Comparison of ENCODE assay signal across 10 cellular contexts in genomic region chr2:68426885-68427579, GRCh38. TPM values are rescaled to one million over a fixed set of nuclear protein-coding genes. Genes with fewer than 3 reads are reported as not detected.
DNase-seq lines count a peak whose midpoint lies in the region; ATAC-seq and TF ChIP-seq lines count a peak whose summit lies in the region.
"Had no signal": no experiment of that assay in that cellular context is flagged by ENCODE, and none has a peak within 500 bp of the region (broad histone marks: within the 10 kb centered on the region; RNA-seq: fewer than 3 reads in every experiment).

No MANE protein-coding gene starts in this region.

- no peaks in the 10 kb centered on the region for H3F3A ChIP-seq in GM23338 (replicated peaks; ENCODE audit: low read depth)

- peaks cover 7% of the 10 kb centered on the region for H3K4me1 Mint-ChIP-seq in stimulated activated naive CD8-positive, alpha-beta T cell treated with anti-CD3 and anti-CD28 coated beads, Interleukin-15, amount 100 ng/mL, for 72 hours
- H3K4me1 Mint-ChIP-seq in GM23338, result 0 out of 3 replicates have a peak, but pooled peaks cover 4% of the 10 kb centered on the region

- no peak for TF ChIP-seq CTCF in choroid plexus epithelial cell (conservative IDR thresholded peaks at IDR 0.05; ENCODE audit: low read depth, low read length)
- TF ChIP-seq CTCF in GM23338 (conservative IDR thresholded peaks at IDR 0.05; ENCODE audit: low read depth in 2 of 2), result no peak

- no peaks in the 10 kb centered on the region for H3K79me2 ChIP-seq in GM23338 (replicated peaks; ENCODE audit: insufficient read depth)

- H3K9me2 ChIP-seq in GM23338 (ENCODE audit: insufficient read depth), result peaks cover 9% of the 10 kb centered on the region

- H3K4me1 ChIP-seq in GM23338 (ENCODE audit: insufficient read depth), result no peaks in the 10 kb centered on the region
- H3K4me1 ChIP-seq: BE2C had no signal

- peak overlapping the region; percentile 54 to 58 for H3K27ac Mint-ChIP-seq in stimulated activated naive CD8-positive, alpha-beta T cell treated with anti-CD3 and anti-CD28 coated beads, Interleukin-15, amount 100 ng/mL, for 72 hours
- H3K27ac Mint-ChIP-seq in GM23338, result no peak overlapping the region

- peaks cover 0 to under 1% of the 10 kb centered on the region in 2 donors for H3K9me3 Mint-ChIP-seq in stimulated activated naive CD8-positive, alpha-beta T cell treated with anti-CD3 and anti-CD28 coated beads, Interleukin-15, amount 100 ng/mL, for 72 hours
- peaks cover under 1% of the 10 kb centered on the region; the same call in 2 of the 3 replicates for H3K9me3 Mint-ChIP-seq in GM23338

- peak; percentile 52 for ATAC-seq in stimulated activated naive CD8-positive, alpha-beta T cell treated with anti-CD3 and anti-CD28 coated beads, Interleukin-15, amount 100 ng/mL, for 72 hours
- ATAC-seq in stimulated activated naive CD8-positive, alpha-beta T cell treated with anti-CD3 and anti-CD28 coated beads, Interleukin-15, Interleukin-2, amounts not matched to agents 100 U/mL and 50 U/mL, for 24 hours, result no peak
- no peak for ATAC-seq in GM21737 (IDR thresholded peaks at IDR 0.05; ENCODE audit: unreplicated experiment)
- ATAC-seq in GM23338, result no peak
- no peak for ATAC-seq in GM18861 (IDR thresholded peaks at IDR 0.05; ENCODE audit: unreplicated experiment)

- peaks cover 6% of the 10 kb centered on the region for H3K27me3 Mint-ChIP-seq in stimulated activated naive CD8-positive, alpha-beta T cell treated with anti-CD3 and anti-CD28 coated beads, Interleukin-15, amount 100 ng/mL, for 72 hours
- peaks cover 2% of the 10 kb centered on the region for H3K27me3 Mint-ChIP-seq in GM23338 (ENCODE audit: insufficient read depth, low read depth, poor library complexity)

- no peak for DNase-seq in stimulated activated naive CD8-positive, alpha-beta T cell treated with anti-CD3 and anti-CD28 coated beads, Interleukin-15, amount 100 ng/mL, for 72 hours
- DNase-seq in stimulated activated naive CD8-positive, alpha-beta T cell treated with anti-CD3 and anti-CD28 coated beads, Interleukin-15, Interleukin-2, amounts not matched to agents 100 U/mL and 50 U/mL, for 24 hours, result no peak
- peak; percentile 50 for DNase-seq in M059J (ENCODE audit: low read depth)
- DNase-seq in choroid plexus epithelial cell (ENCODE audit: low read depth), result peak; percentile 89
- no peak for DNase-seq in GM23338 (ENCODE audit: low spot score)
- DNase-seq in SHP77 treated with DMSO at 0.1 percent for 48 hours (lab: John Stamatoyannopoulos, UW), result no peak
- DNase-seq: BE2C had no signal

- no peak overlapping the region for H3K4me2 ChIP-seq in GM23338

- H2AFZ ChIP-seq in GM23338, result no peak overlapping the region

- no peaks in the 10 kb centered on the region for H3K36me3 Mint-ChIP-seq in GM23338 (ENCODE audit: low read depth)

- H3K4me3 Mint-ChIP-seq in stimulated activated naive CD8-positive, alpha-beta T cell treated with anti-CD3 and anti-CD28 coated beads, Interleukin-15, amount 100 ng/mL, for 72 hours, result peak overlapping the region in 1 of 2 donors; percentile 31
- no peak overlapping the region for H3K4me3 Mint-ChIP-seq in GM23338

- H4K20me1 ChIP-seq in GM23338 (replicated peaks; ENCODE audit: insufficient read depth), result no peaks in the 10 kb centered on the region

- no peak overlapping the region for H3K4me3 ChIP-seq in choroid plexus epithelial cell (ENCODE audit: low read depth, low read length)
- H3K4me3 ChIP-seq in GM23338, result no peak overlapping the region
- H3K4me3 ChIP-seq: right atrium auricular region had no signal

- no peaks in the 10 kb centered on the region for H3K36me3 ChIP-seq in GM23338 (ENCODE audit: insufficient read depth)
- H3K36me3 ChIP-seq: BE2C, right atrium auricular region had no signal

- no peak overlapping the region for H3K27ac ChIP-seq in GM23338 (ENCODE audit: low read depth)
- H3K27ac ChIP-seq: right atrium auricular region had no signal

- H3K27me3 ChIP-seq in GM23338 (ENCODE audit: insufficient read depth), result no peaks in the 10 kb centered on the region
- H3K27me3 ChIP-seq: BE2C, right atrium auricular region had no signal

TF ChIP-seq in GM23338, 12 proteins besides CTCF, POLR2A, EP300 and RAD21 (continues in another document):
- no peak for TF ChIP-seq NANOG (IDR thresholded peaks at IDR 0.05; ENCODE audit: borderline replicate concordance)
- TF ChIP-seq POLR2AphosphoS5 (IDR thresholded peaks at IDR 0.05; ENCODE audit: low read depth), result no peak
- no peak for TF ChIP-seq CREB1 (CRISPR knock-in tag; IDR thresholded peaks at IDR 0.05; ENCODE audit: low read depth)
- no peak for TF ChIP-seq EZH2phosphoT487 (IDR thresholded peaks at IDR 0.05; ENCODE audit: unreplicated experiment)
- TF ChIP-seq ETS1 (IDR thresholded peaks at IDR 0.05), result no peak
- TF ChIP-seq STAT1 (IDR thresholded peaks at IDR 0.05; ENCODE audit: unreplicated experiment), result no peak
- TF ChIP-seq EZH2 (IDR thresholded peaks at IDR 0.05; ENCODE audit: low read depth, unreplicated experiment), result no peak
- TF ChIP-seq ZNF462 (CRISPR knock-in tag; IDR thresholded peaks at IDR 0.05), result no peak
- no peak for TF ChIP-seq ZNF331 (CRISPR knock-in tag; IDR thresholded peaks at IDR 0.05; ENCODE audit: low read depth)

RNA-seq across cellular contexts. Expression of gene FBXO48, which starts 40.1 kb away (rescaled TPM):
- total RNA-seq in M059J (2014; rRNA removed; shearing (Covaris generic)), result 0.91 and 1.5 TPM in 2 replicates
- 1.1 and 1.3 TPM in 2 replicates for total RNA-seq in GM23338 (2014; rRNA removed; shearing (Covaris generic))
- polyA plus RNA-seq in GM23338 (2016; fragmentation: Nextera tagmentation; extraction: Ambion mirVana), result 0.96 and 1.3 TPM in 2 replicates

RNA-seq across cellular contexts. Expression of gene APLF, which starts 40.4 kb away (rescaled TPM):
- total RNA-seq in M059J (2014; rRNA removed; shearing (Covaris generic)), result 1.4 and 2.6 TPM in 2 replicates
- 3.7 and 6.6 TPM in 2 replicates for total RNA-seq in GM23338 (2014; rRNA removed; shearing (Covaris generic))
- polyA plus RNA-seq in GM23338 (2016; fragmentation: Nextera tagmentation; extraction: Ambion mirVana), result 2.4 and 3.0 TPM in 2 replicates

Comparison
In these comparisons a context has a peak if more than half of its experiments do, and no peak if none do; other contexts are left out.
1. DNase-seq: peak in M059J (single experiment) and choroid plexus epithelial cell (single experiment); none in stimulated activated naive CD8-positive, alpha-beta T cell treated with anti-CD3 and anti-CD28 coated beads, Interleukin-15, amount 100 ng/mL, for 72 hours (0 of 2), stimulated activated naive CD8-positive, alpha-beta T cell treated with anti-CD3 and anti-CD28 coated beads, Interleukin-15, Interleukin-2, amounts not matched to agents 100 U/mL and 50 U/mL, for 24 hours (single experiment), GM23338 (single experiment) and SHP77 treated with DMSO at 0.1 percent for 48 hours (single experiment).